In genomic region chr10:47705698-47706414, GRCh38 we compare ENCODE assay signal across 8 cellular contexts. TPM values are rescaled to one million over a fixed set of nuclear protein-coding genes. Genes with fewer than 3 reads are reported as not detected.
DNase-seq lines count a peak whose midpoint lies in the region; ATAC-seq, FAIRE-seq and TF ChIP-seq lines count a peak whose summit lies in the region.
"Not testable (repeated sequence)": the region's sequence is repeated elsewhere in the genome, so short reads cannot be mapped to it uniquely, and the experiment has no call there.

No MANE protein-coding gene starts in this region.

- H4K20me1 ChIP-seq in DOHH2 (ENCODE audit: control insufficient read depth, insufficient read depth, low read depth, low read length); GM23338 (replicated peaks; ENCODE audit: insufficient read depth): not testable (repeated sequence)

- H3K27ac ChIP-seq in DOHH2 (ENCODE audit: low read depth, low read length); GM23338 (ENCODE audit: low read depth): not testable (repeated sequence)
- H3K27ac ChIP-seq in pancreas = peak overlapping the region in 2 of 4 donors; percentile 70 to 76

- not testable (repeated sequence) for H3K36me3 Mint-ChIP-seq in GM23338 (ENCODE audit: low read depth)

- H3K9me3 Mint-ChIP-seq in GM23338 = not testable (repeated sequence)

- TF ChIP-seq CTCF in DOHH2 (IDR thresholded peaks at IDR 0.05; ENCODE audit: low read depth, low read length, poor library complexity, severe bottlenecking); GM23338 (conservative IDR thresholded peaks at IDR 0.05; ENCODE audit: low read depth in 2 of 2); pancreas (IDR thresholded peaks at IDR 0.05): not testable (repeated sequence)

- H3K4me3 ChIP-seq in DOHH2 (ENCODE audit: low read length) (peak overlapping the region; percentile 48), GM23338 (peak overlapping the region; percentile 51), adipocyte (ENCODE audit: low read length) (peak overlapping the region; percentile 61), pancreas (peak overlapping the region in 2 of 4 donors; percentile 35 to 43)

- H3K79me2 ChIP-seq in DOHH2 (ENCODE audit: control insufficient read depth, low read length); GM23338 (replicated peaks; ENCODE audit: insufficient read depth): not testable (repeated sequence)

- FAIRE-seq in pancreas (lab: Jason Lieb, UNC) = not testable (repeated sequence)

- H3K4me1 ChIP-seq in DOHH2 (ENCODE audit: control insufficient read depth, low read length); GM23338 (ENCODE audit: insufficient read depth); adipocyte (ENCODE audit: control insufficient read depth, insufficient read depth, low read length); pancreas: not testable (repeated sequence)

- H3K27me3 Mint-ChIP-seq in GM23338 (ENCODE audit: insufficient read depth, low read depth, poor library complexity) = not testable (repeated sequence)

- not testable (repeated sequence) for DNase-seq in GM23338 (ENCODE audit: low spot score)
- peak; percentile 13 for DNase-seq in activated CD4-positive, CD25-positive, alpha-beta regulatory T cell treated with anti-CD3 and anti-CD28 coated beads, Interleukin-2, amount 50 U/mL, for 16 hours (ENCODE audit: low read depth, low spot score)
- DNase-seq in adipocyte (ENCODE audit: low read depth) (peak; percentile 12), cardiac septum (ENCODE audit: low spot score) (peak; percentile 94), pancreas (peak; percentile 73 to 95 (median 82))
- DNase-seq in stimulated activated CD8-positive, alpha-beta memory T cell treated with anti-CD3 and anti-CD28 coated beads, Interleukin-7, amount 100 ng/mL, for 48 hours (ENCODE audit: extremely low read depth in 1 of 2, low read depth in 1 of 2) = peak; percentile 22 to 50

- H3K9me3 ChIP-seq in DOHH2 (ENCODE audit: control insufficient read depth, insufficient read depth, low read length); adipocyte (ENCODE audit: control insufficient read depth, low read length); pancreas: not testable (repeated sequence)

- not testable (repeated sequence) for H3K27ac Mint-ChIP-seq in GM23338

- peak overlapping the region; percentile 63 for H3K4me3 Mint-ChIP-seq in GM23338

- H3F3A ChIP-seq in DOHH2 (ENCODE audit: control insufficient read depth, insufficient read depth); GM23338 (replicated peaks; ENCODE audit: low read depth): not testable (repeated sequence)

- H3K27me3 ChIP-seq in DOHH2 (ENCODE audit: control insufficient read depth, low read length); GM23338 (ENCODE audit: insufficient read depth); adipocyte (replicated peaks; ENCODE audit: control insufficient read depth, insufficient read depth, low read length); pancreas: not testable (repeated sequence)

- peak overlapping the region; percentile 42 for H3K9ac ChIP-seq in adipocyte (ENCODE audit: low read length)

- 0% methylated on average over 7 to 23 of the region's 66 CpGs for WGBS in pancreas, 2 donors

- not testable (repeated sequence) for H3K9me2 ChIP-seq in DOHH2 (replicated peaks; ENCODE audit: control insufficient read depth, low read length); GM23338 (ENCODE audit: insufficient read depth)

- ATAC-seq in GM23338 = peak; percentile 100
- peak; percentile 91 for ATAC-seq in HG03571 (IDR thresholded peaks at IDR 0.05; ENCODE audit: unreplicated experiment)
- peak; percentile 99 to 100 (median 100) for ATAC-seq in pancreas

- not testable (repeated sequence) for H3K4me1 Mint-ChIP-seq in GM23338

- H3K4me2 ChIP-seq in DOHH2 (ENCODE audit: low read length) (0 out of 2 replicates have a peak overlapping the region, but pooled peaks have one; percentile 32), GM23338 (peak overlapping the region; percentile 67)

- intact Hi-C loops in cardiac septum (cut with DNase I); pancreas (cut with DNase I): not testable (repeated sequence)

- H3K36me3 ChIP-seq in DOHH2 (ENCODE audit: control insufficient read depth, low read length); GM23338 (ENCODE audit: insufficient read depth); adipocyte (ENCODE audit: control insufficient read depth, insufficient read depth, low read length, severe bottlenecking); pancreas: not testable (repeated sequence)

- H2AFZ ChIP-seq in GM23338 = not testable (repeated sequence)

RNA-seq across cellular contexts. Expression of gene SYT15B, which starts 57.5 kb away (rescaled TPM):
- 0.08 and 0.24 TPM in 2 replicates for total RNA-seq in GM23338 (2014; rRNA removed; shearing (Covaris generic))
- polyA plus RNA-seq in GM23338 (2016; fragmentation: Nextera tagmentation; extraction: Ambion mirVana) (0.08 TPM in 1 of 2 replicates, not detected in the other), pancreas (1 to 10 TPM; 1.3 to 2.3 TPM)
- total RNA-seq in cardiac septum (4.6 TPM), pancreas (10 to 100 TPM in 1 of 6 donors, 1 to 10 TPM in 5; 1.7 to 10.3 (median 3.9) TPM)
